In genomic region chr2:120526047-120526562, GRCh38 we compare ENCODE assay signal across 23 cellular contexts.
DNase-seq lines count a peak whose midpoint lies in the region; ATAC-seq and TF ChIP-seq lines count a peak whose summit lies in the region.
"Had no signal": no experiment of that assay in that cellular context is flagged by ENCODE, and none has a peak within 500 bp of the region (broad histone marks: within the 10 kb centered on the region; RNA-seq: fewer than 3 reads in every experiment).

No MANE protein-coding gene starts in this region.

- intact Hi-C loops in esophagus muscularis mucosa (cut with DNase I): no loop called here
- intact Hi-C loops in psoas muscle (cut with DNase I): loop anchor here in 1 of 2 donors (5.0 kb wide), 1 partner anchor 996 kb away; no protein-coding TSS in a partner anchor

- H4K20me1 ChIP-seq in GM23338 (replicated peaks; ENCODE audit: insufficient read depth) (no peaks in the 10 kb centered on the region), osteoblast (ENCODE audit: insufficient read depth, low read length) (no peaks in the 10 kb centered on the region)

- peaks cover 20% of the 10 kb centered on the region for H3K4me1 Mint-ChIP-seq in GM23338
- H3K4me1 Mint-ChIP-seq: natural killer cell had no signal

- peak; percentile 65 for TF ChIP-seq EP300 in esophagus muscularis mucosa (IDR thresholded peaks at IDR 0.05)

- TF ChIP-seq CTCF in GM23338 (conservative IDR thresholded peaks at IDR 0.05; ENCODE audit: low read depth in 2 of 2) (no peak), esophagus muscularis mucosa (IDR thresholded peaks at IDR 0.05) (no peak), psoas muscle (IDR thresholded peaks at IDR 0.05) (no peak), osteoblast (IDR thresholded peaks at IDR 0.05; ENCODE audit: extremely low read depth, low read depth, low read length) (no peak)

- H3K27me3 ChIP-seq in GM23338 (ENCODE audit: insufficient read depth): no peaks in the 10 kb centered on the region
- peaks cover 38% of the 10 kb centered on the region for H3K27me3 ChIP-seq in NT2/D1 (ENCODE audit: insufficient read depth, insufficient read length)
- H3K27me3 ChIP-seq in esophagus muscularis mucosa: peaks cover 0 to 35% (median 0%) of the 10 kb centered on the region in 4 donors
- H3K27me3 ChIP-seq in psoas muscle (ENCODE audit: insufficient read depth in 3 of 3, low read length in 2 of 3): no peaks in the 10 kb centered on the region
- no peaks in the 10 kb centered on the region for H3K27me3 ChIP-seq in osteoblast (ENCODE audit: insufficient read depth, low read length)

- H2AFZ ChIP-seq in GM23338 (peak overlapping the region; percentile 94), osteoblast (ENCODE audit: low read length) (no peak overlapping the region)

- H3K27me3 Mint-ChIP-seq in GM23338 (ENCODE audit: insufficient read depth, low read depth, poor library complexity): peaks cover 7% of the 10 kb centered on the region

- H3K79me2 ChIP-seq in GM23338 (replicated peaks; ENCODE audit: insufficient read depth): no peaks in the 10 kb centered on the region
- no peaks in the 10 kb centered on the region for H3K79me2 ChIP-seq in osteoblast (ENCODE audit: insufficient read depth, low read length)

- H3K9me3 ChIP-seq in NT2/D1 (ENCODE audit: insufficient read depth, low read length) (no peaks in the 10 kb centered on the region), esophagus muscularis mucosa (peaks cover 0 to 10% (median 4%) of the 10 kb centered on the region in 4 donors), psoas muscle (no peaks in the 10 kb centered on the region), osteoblast (ENCODE audit: low read depth, low read length) (no peaks in the 10 kb centered on the region)

- H3K4me3 ChIP-seq in GM23338 (no peak overlapping the region), NT2/D1 (ENCODE audit: insufficient read length, low read depth) (no peak overlapping the region), esophagus muscularis mucosa (no peak overlapping the region), psoas muscle (no peak overlapping the region), osteoblast (ENCODE audit: insufficient read depth, low read length) (no peak overlapping the region)

- H3K9me3 Mint-ChIP-seq in GM23338: peaks cover 9% of the 10 kb centered on the region
- H3K9me3 Mint-ChIP-seq: natural killer cell, type B pancreatic cell had no signal

- no peaks in the 10 kb centered on the region for H3K36me3 Mint-ChIP-seq in GM23338 (ENCODE audit: low read depth)
- H3K36me3 Mint-ChIP-seq: natural killer cell, type B pancreatic cell had no signal

- H3K27ac ChIP-seq in GM23338 (ENCODE audit: low read depth) (no peak overlapping the region), esophagus muscularis mucosa (replicated peaks in 1 of 4) (peak overlapping the region; percentile 43 to 68 (median 60)), psoas muscle (peak overlapping the region; percentile 65), osteoblast (ENCODE audit: low read depth, low read length) (no peak overlapping the region)

- no peak overlapping the region for H3K4me3 Mint-ChIP-seq in GM23338
- H3K4me3 Mint-ChIP-seq: CD4-positive, alpha-beta T cell; natural killer cell; type B pancreatic cell had no signal

- H3K36me3 ChIP-seq in GM23338 (ENCODE audit: insufficient read depth) (no peaks in the 10 kb centered on the region), NT2/D1 (ENCODE audit: insufficient read depth, insufficient read length, low read length) (no peaks in the 10 kb centered on the region), esophagus muscularis mucosa (no peaks in the 10 kb centered on the region), psoas muscle (ENCODE audit: insufficient read depth in 1 of 2, low read depth in 1 of 2) (no peaks in the 10 kb centered on the region), osteoblast (ENCODE audit: insufficient read depth, low read length) (no peaks in the 10 kb centered on the region)

- no peak overlapping the region for H3K27ac Mint-ChIP-seq in GM23338
- H3K27ac Mint-ChIP-seq: CD4-positive, alpha-beta T cell; natural killer cell; type B pancreatic cell had no signal

- H3F3A ChIP-seq in GM23338 (replicated peaks; ENCODE audit: low read depth): 0 out of 2 replicates have a peak, but pooled peaks cover 2% of the 10 kb centered on the region

- H3K4me2 ChIP-seq in GM23338 (no peak overlapping the region), osteoblast (ENCODE audit: insufficient read depth, low read length) (no peak overlapping the region)

- 78% methylated on average over 16 of the region's 16 CpGs for WGBS in esophagus muscularis mucosa
- WGBS in psoas muscle, 3 donors: 55 to 58% (median 55%) methylated on average over 16 of the region's 16 CpGs

- H3K4me1 ChIP-seq in GM23338 (ENCODE audit: insufficient read depth) (peaks cover 10% of the 10 kb centered on the region; the same call in 1 of the 2 replicates), NT2/D1 (ENCODE audit: insufficient read depth, insufficient read length) (peaks cover 14% of the 10 kb centered on the region), esophagus muscularis mucosa (peaks cover 0 to 26% (median 8%) of the 10 kb centered on the region in 4 donors), psoas muscle (peaks cover 7% of the 10 kb centered on the region), osteoblast (ENCODE audit: insufficient read depth, low read length) (peaks cover 3% of the 10 kb centered on the region)

- TF ChIP-seq POLR2A in esophagus muscularis mucosa (IDR thresholded peaks at IDR 0.05; ENCODE audit: low read depth): no peak

- peak; percentile 58 for ATAC-seq in GM23338
- peak in 3 of 4 donors; percentile 20 to 42 (median 41) for ATAC-seq in psoas muscle
- ATAC-seq: natural killer cell; stimulated activated naive CD8-positive, alpha-beta T cell treated with anti-CD3 and anti-CD28 coated beads, Interleukin-15, Interleukin-2, amounts not matched to agents 100 U/mL and 50 U/mL, for 24 hours had no signal

- H3K9me2 ChIP-seq in GM23338 (ENCODE audit: insufficient read depth): no peaks in the 10 kb centered on the region

- peak; percentile 56 for DNase-seq in GM23338 (ENCODE audit: low spot score)
- no peak for DNase-seq in NT2/D1 (ENCODE audit: low read depth, low spot score)
- DNase-seq in esophagus muscularis mucosa (ENCODE audit: extremely low spot score): no peak
- peak in 1 of 2 donors; percentile 55 for DNase-seq in psoas muscle
- no peak for DNase-seq in HPDE6-E6E7 (ENCODE audit: extremely low spot score)
- no peak for DNase-seq in osteoblast (ENCODE audit: insufficient read length, low spot score, missing footprints)
- DNase-seq in activated CD4-positive, alpha-beta T cell treated with anti-CD3 and anti-CD28 coated beads for 4 hours: no peak
- no peak for DNase-seq in cerebellum (ENCODE audit: low spot score)
- DNase-seq: activated CD4-positive, alpha-beta T cell treated with anti-CD3 and anti-CD28 coated beads, Interleukin-2, amount 50 U/mL, for 1 hour; activated CD8-positive, alpha-beta memory T cell treated with anti-CD3 and anti-CD28 coated beads, Interleukin-2, amount 50 U/mL, for 4 hours; activated effector memory CD4-positive, alpha-beta T cell treated with Interleukin-2 at 50 U/mL for 16 hours; caudate nucleus; CD4-positive, alpha-beta T cell; DMS153; erythroblast; MM.1S; natural killer cell; NCI-H1694 treated with DMSO at 0.1 percent for 48 hours; RPMI8226; small intestine; stimulated activated CD4-positive, alpha-beta T cell treated with anti-CD3 and anti-CD28 coated beads, Interleukin-4, amount 100 ng/mL, for 1 hour; stimulated activated naive CD8-positive, alpha-beta T cell treated with anti-CD3 and anti-CD28 coated beads, Interleukin-15, Interleukin-2, amounts not matched to agents 100 U/mL and 50 U/mL, for 24 hours had no signal

- H3K9ac ChIP-seq in NT2/D1 (ENCODE audit: insufficient read length, low read depth): peak overlapping the region; percentile 29

TF ChIP-seq in GM23338, 12 proteins besides CTCF, POLR2A, EP300 and RAD21:
- TF ChIP-seq JUNB (IDR thresholded peaks at IDR 0.05; ENCODE audit: unreplicated experiment): no peak
- no peak for TF ChIP-seq ZNF331 (CRISPR knock-in tag; IDR thresholded peaks at IDR 0.05; ENCODE audit: low read depth)
- no peak for TF ChIP-seq STAT1 (IDR thresholded peaks at IDR 0.05; ENCODE audit: unreplicated experiment)
- no peak for TF ChIP-seq REST (IDR thresholded peaks at IDR 0.05; ENCODE audit: unreplicated experiment)
- no peak for TF ChIP-seq POLR2AphosphoS5 (IDR thresholded peaks at IDR 0.05; ENCODE audit: low read depth)
- TF ChIP-seq, protein P1, sequence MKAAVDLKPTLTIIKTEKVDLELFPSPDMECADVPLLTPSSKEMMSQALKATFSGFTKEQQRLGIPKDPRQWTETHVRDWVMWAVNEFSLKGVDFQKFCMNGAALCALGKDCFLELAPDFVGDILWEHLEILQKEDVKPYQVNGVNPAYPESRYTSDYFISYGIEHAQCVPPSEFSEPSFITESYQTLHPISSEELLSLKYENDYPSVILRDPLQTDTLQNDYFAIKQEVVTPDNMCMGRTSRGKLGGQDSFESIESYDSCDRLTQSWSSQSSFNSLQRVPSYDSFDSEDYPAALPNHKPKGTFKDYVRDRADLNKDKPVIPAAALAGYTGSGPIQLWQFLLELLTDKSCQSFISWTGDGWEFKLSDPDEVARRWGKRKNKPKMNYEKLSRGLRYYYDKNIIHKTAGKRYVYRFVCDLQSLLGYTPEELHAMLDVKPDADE (IDR thresholded peaks at IDR 0.05): no peak
TF ChIP-seq in GM23338: peak in this region for 0.

Comparison
In these comparisons a context has a peak if more than half of its experiments do, and no peak if none do; other contexts are left out.
1. H3K27ac ChIP-seq: peak in esophagus muscularis mucosa (4 of 4) and psoas muscle (single experiment); none in GM23338 (single experiment) and osteoblast (single experiment).